In the genomic region with DNA sequence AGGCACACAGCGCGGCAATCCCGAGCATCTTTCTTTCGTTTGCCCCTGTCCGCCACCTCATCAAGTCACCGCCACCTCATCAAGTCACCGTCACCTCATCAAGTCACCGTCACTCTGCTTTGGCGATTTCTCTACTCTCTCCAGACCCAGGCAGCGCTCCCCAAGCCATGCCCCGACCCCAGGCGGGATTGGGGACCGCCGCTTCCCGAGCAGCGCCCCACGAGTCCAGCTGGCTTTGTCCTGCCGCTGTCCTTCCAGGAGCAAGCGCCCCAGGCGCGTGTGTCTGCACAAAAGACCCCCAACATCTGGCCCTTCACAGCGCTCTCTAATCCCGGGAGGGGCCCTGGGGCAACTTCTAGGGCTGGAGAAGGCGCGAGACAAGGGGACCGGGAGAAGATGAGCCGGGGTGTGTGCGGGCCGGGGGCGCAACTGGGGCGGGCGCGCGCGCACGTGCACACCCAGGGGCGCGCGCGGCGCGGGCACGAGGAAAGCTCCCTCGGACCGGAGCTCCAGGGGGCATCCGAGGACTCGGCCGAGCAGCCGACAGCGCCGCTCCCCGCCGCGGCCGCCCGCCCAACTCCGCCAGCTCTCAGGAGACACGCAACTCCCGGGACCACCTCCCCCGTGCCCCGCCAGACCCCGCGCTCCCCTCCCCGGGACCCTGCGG, we compare ENCODE assay signal across 1 cellular context.
A peak's percentile ranks its signal among the peaks of the same experiment; 100 is the strongest.
TF ChIP-seq lines count a peak whose summit lies in the region.

No MANE protein-coding gene starts in this region.

TF ChIP-seq in HepG2, 621 proteins besides CTCF, POLR2A, EP300 and RAD21 (continued from another document):
- TF ChIP-seq, protein P1, sequence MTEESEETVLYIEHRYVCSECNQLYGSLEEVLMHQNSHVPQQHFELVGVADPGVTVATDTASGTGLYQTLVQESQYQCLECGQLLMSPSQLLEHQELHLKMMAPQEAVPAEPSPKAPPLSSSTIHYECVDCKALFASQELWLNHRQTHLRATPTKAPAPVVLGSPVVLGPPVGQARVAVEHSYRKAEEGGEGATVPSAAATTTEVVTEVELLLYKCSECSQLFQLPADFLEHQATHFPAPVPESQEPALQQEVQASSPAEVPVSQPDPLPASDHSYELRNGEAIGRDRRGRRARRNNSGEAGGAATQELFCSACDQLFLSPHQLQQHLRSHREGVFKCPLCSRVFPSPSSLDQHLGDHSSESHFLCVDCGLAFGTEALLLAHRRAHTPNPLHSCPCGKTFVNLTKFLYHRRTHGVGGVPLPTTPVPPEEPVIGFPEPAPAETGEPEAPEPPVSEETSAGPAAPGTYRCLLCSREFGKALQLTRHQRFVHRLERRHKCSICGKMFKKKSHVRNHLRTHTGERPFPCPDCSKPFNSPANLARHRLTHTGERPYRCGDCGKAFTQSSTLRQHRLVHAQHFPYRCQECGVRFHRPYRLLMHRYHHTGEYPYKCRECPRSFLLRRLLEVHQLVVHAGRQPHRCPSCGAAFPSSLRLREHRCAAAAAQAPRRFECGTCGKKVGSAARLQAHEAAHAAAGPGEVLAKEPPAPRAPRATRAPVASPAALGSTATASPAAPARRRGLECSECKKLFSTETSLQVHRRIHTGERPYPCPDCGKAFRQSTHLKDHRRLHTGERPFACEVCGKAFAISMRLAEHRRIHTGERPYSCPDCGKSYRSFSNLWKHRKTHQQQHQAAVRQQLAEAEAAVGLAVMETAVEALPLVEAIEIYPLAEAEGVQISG (CRISPR knock-in tag; IDR thresholded peaks at IDR 0.05): 0 out of 2 replicates have a peak, but pooled peaks have one; percentile 19
- no peak for TF ChIP-seq FOXC1 (CRISPR knock-in tag; IDR thresholded peaks at IDR 0.05; ENCODE audit: borderline replicate concordance)
- TF ChIP-seq, protein P2, sequence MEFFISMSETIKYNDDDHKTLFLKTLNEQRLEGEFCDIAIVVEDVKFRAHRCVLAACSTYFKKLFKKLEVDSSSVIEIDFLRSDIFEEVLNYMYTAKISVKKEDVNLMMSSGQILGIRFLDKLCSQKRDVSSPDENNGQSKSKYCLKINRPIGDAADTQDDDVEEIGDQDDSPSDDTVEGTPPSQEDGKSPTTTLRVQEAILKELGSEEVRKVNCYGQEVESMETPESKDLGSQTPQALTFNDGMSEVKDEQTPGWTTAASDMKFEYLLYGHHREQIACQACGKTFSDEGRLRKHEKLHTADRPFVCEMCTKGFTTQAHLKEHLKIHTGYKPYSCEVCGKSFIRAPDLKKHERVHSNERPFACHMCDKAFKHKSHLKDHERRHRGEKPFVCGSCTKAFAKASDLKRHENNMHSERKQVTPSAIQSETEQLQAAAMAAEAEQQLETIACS (CRISPR knock-in tag; IDR thresholded peaks at IDR 0.05): peak; percentile 87
TF ChIP-seq in HepG2: peak in this region for 3.
